18 cellular contexts compared by ENCODE assay signal in the genomic region with DNA sequence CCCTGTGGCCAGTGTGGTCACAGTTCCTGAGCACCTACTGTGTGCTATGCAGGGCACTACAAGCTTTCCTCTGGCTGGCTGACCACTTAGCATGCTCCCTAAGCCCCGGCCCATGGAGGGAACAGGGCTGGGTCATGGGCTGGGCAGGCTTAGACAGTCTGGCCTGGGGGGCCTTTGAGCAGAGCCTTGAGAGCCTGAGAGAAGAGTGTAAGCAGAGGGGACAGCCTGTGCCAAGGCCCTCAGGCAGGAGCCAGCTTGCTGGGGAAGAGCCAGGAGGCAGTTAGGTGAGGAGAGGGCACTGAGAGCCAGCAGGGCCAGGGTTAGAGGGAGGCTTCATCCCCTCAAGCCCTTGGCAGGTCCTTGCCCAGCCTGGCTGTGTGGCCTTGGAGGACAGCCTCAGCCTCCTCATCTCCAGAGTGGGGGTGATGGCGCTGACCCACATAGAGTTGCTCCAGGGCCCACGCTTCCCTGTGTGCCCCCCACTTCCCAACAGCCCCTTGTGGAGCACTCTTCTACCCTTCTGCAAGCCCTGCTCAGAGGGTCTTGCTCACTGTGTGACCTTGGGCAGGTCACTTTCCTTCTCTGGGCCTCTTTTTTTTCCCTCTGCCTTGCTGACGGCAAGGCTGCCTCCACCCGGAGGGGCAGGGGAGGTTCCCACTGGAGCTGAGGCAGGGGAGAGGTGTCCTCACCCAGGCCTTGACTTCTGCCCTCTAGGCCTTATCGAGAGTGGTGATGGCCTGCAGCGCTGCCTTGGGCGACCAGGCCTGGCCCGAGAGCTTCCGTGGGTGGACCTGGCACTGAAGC.
DNase-seq lines count a peak whose midpoint lies in the region; ATAC-seq and TF ChIP-seq lines count a peak whose summit lies in the region.
"Had no signal": no experiment of that assay in that cellular context is flagged by ENCODE, and none has a peak within 500 bp of the region (broad histone marks: within the 10 kb centered on the region; RNA-seq: fewer than 3 reads in every experiment).

No MANE protein-coding gene starts in this region.

- H3K23me2 ChIP-seq in H9 (ENCODE audit: insufficient read length, low read depth, low read length, poor library complexity, severe bottlenecking), result no peaks in the 10 kb centered on the region

- peaks cover 3% of the 10 kb centered on the region for H3K4me1 Mint-ChIP-seq in activated CD4-positive, alpha-beta T cell treated with anti-CD3 and anti-CD28 coated beads, Interleukin-2, amount 10 ng/mL, durations not matched to agents 24 days and 14 days
- H3K4me1 Mint-ChIP-seq in H9 (peaks cover 6 to 12% of the 10 kb centered on the region in 2 experiments; a peak in 3 of 4 replicates), progenitor cell of endocrine pancreas (ENCODE audit: low read depth) (peaks cover 6% of the 10 kb centered on the region)

- H2BK5ac ChIP-seq in H9 (ENCODE audit: insufficient read length, low read length), result no peak overlapping the region

- H3K9ac ChIP-seq in H9 (ENCODE audit: extremely low read depth, insufficient read length, low read length), result no peak overlapping the region

- no peak overlapping the region for H2AK5ac ChIP-seq in H9 (ENCODE audit: insufficient read length, low read length)

- H2BK12ac ChIP-seq in H9 (ENCODE audit: insufficient read length, low read depth, low read length), result no peak overlapping the region

- H4K8ac ChIP-seq in H9 (replicated peaks; ENCODE audit: insufficient read length, low read depth, low read length), result no peak overlapping the region

- H3K23ac ChIP-seq in H9 (ENCODE audit: insufficient read length, low read depth, low read length), result no peak overlapping the region

- no peak overlapping the region for H3K4me3 ChIP-seq in right cardiac atrium (ENCODE audit: low read length)
- H3K4me3 ChIP-seq: GM12878, PC-9, skin epidermis had no signal

- no peak overlapping the region for H2BK20ac ChIP-seq in H9 (ENCODE audit: low read depth, low read length, poor library complexity, severe bottlenecking)

- no peak overlapping the region for H4K91ac ChIP-seq in H9 (ENCODE audit: insufficient read length, low read depth, low read length)

- H3K79me2 ChIP-seq in H9 (ENCODE audit: insufficient read depth, low read length), result no peaks in the 10 kb centered on the region

- H3K27ac ChIP-seq in H9 (ENCODE audit: insufficient read length, low read depth, low read length) (no peak overlapping the region), right cardiac atrium (ENCODE audit: low read length) (no peak overlapping the region)
- H3K27ac ChIP-seq: PC-9, skin epidermis, VCaP had no signal

- H3K27me3 ChIP-seq in H9 (ENCODE audit: insufficient read depth, low read length) (no peaks in the 10 kb centered on the region), right cardiac atrium (ENCODE audit: control insufficient read depth, insufficient read depth) (no peaks in the 10 kb centered on the region)

- ATAC-seq in right cardiac atrium (no peak), HG02642 (IDR thresholded peaks at IDR 0.05; ENCODE audit: poor library complexity, unreplicated experiment) (no peak)
- ATAC-seq: GM12878; stimulated activated memory B cell treated with anti-CD40 and anti-IgM and Interleukin-4, amounts not matched to agents 10 μg/mL and 1 μg/mL and 100 μg/mL, for 72 hours had no signal

- no peak overlapping the region for H3K14ac ChIP-seq in H9 (ENCODE audit: insufficient read depth, low read length)

- no peak overlapping the region for H4K5ac ChIP-seq in H9 (ENCODE audit: insufficient read length, low read depth, low read length)

- no peak overlapping the region for H3T11ph ChIP-seq in H9 (ENCODE audit: low read length)

- H3K56ac ChIP-seq in H9 (ENCODE audit: insufficient read length, low read depth, low read length), result no peak overlapping the region

- H3K4me3 Mint-ChIP-seq in activated CD4-positive, alpha-beta T cell treated with anti-CD3 and anti-CD28 coated beads, Interleukin-2, amount 10 ng/mL, durations not matched to agents 24 days and 14 days, result no peak overlapping the region
- H3K4me3 Mint-ChIP-seq in H9 (no peak overlapping the region), progenitor cell of endocrine pancreas (ENCODE audit: low read depth) (no peak overlapping the region)
- H3K4me3 Mint-ChIP-seq: stimulated activated memory B cell treated with anti-CD40 and anti-IgM and Interleukin-4, amounts not matched to agents 10 μg/mL and 1 μg/mL and 100 μg/mL, for 72 hours had no signal

- no peaks in the 10 kb centered on the region for H3K9me3 Mint-ChIP-seq in activated CD4-positive, alpha-beta T cell treated with anti-CD3 and anti-CD28 coated beads, Interleukin-2, amount 10 ng/mL, durations not matched to agents 24 days and 14 days
- H3K9me3 Mint-ChIP-seq in H9 (peaks cover 8 to 10% of the 10 kb centered on the region in 2 experiments; a peak in 4 of 5 replicates), progenitor cell of endocrine pancreas (ENCODE audit: low read depth) (peaks cover 6% of the 10 kb centered on the region)

- no peak overlapping the region for H3K4me2 ChIP-seq in H9 (ENCODE audit: insufficient read depth, insufficient read length, low read length)
- H3K4me2 ChIP-seq: PC-9 had no signal

- peaks cover 2% of the 10 kb centered on the region for H3K9me3 ChIP-seq in H9 (ENCODE audit: control insufficient read depth, low read depth, low read length)
- H3K9me3 ChIP-seq in right cardiac atrium (ENCODE audit: control insufficient read depth, low read length), result no peaks in the 10 kb centered on the region

- H2AFZ ChIP-seq in H9 (ENCODE audit: low read length), result no peak overlapping the region
- H2AFZ ChIP-seq: PC-9 had no signal

- H2BK120ac ChIP-seq in H9 (ENCODE audit: low read depth, low read length, poor library complexity, severe bottlenecking), result no peak overlapping the region

- H3K4me1 ChIP-seq in H9 (ENCODE audit: insufficient read depth, low read length) (no peaks in the 10 kb centered on the region), right cardiac atrium (ENCODE audit: control insufficient read depth, insufficient read depth, low read length) (no peaks in the 10 kb centered on the region)

- H3K27me3 Mint-ChIP-seq in activated CD4-positive, alpha-beta T cell treated with anti-CD3 and anti-CD28 coated beads, Interleukin-2, amount 10 ng/mL, durations not matched to agents 24 days and 14 days, result no peaks in the 10 kb centered on the region
- no peaks in the 10 kb centered on the region; the same call in 1 of the 2 replicates for H3K27me3 Mint-ChIP-seq in H9 (ENCODE audit: low read depth)
- H3K27me3 Mint-ChIP-seq in progenitor cell of endocrine pancreas, result peaks cover 14% of the 10 kb centered on the region

- no peak overlapping the region for H2BK15ac ChIP-seq in H9 (ENCODE audit: low read depth, low read length)

- TF ChIP-seq CTCF in H9 (conservative IDR thresholded peaks at IDR 0.05) (no peak), progenitor cell of endocrine pancreas (IDR thresholded peaks at IDR 0.05; ENCODE audit: unreplicated experiment) (no peak)

- no CpG with 5 or more reads among the region's 10 CpGs for WGBS in H9 (ENCODE audit: extremely low coverage, insufficient read length, low lambda C conversion rate)
- WGBS in right cardiac atrium, result 91% methylated on average over 10 of the region's 10 CpGs

- H3K36me3 Mint-ChIP-seq in activated CD4-positive, alpha-beta T cell treated with anti-CD3 and anti-CD28 coated beads, Interleukin-2, amount 10 ng/mL, durations not matched to agents 24 days and 14 days (ENCODE audit: low read depth), result no peaks in the 10 kb centered on the region
- H3K36me3 Mint-ChIP-seq in H9 (ENCODE audit: insufficient read depth in 1 of 3, low read depth in 3 of 3), result peaks cover 0 to 1% (median 0%) of the 10 kb centered on the region in 3 experiments; a peak in 3 of 7 replicates
- H3K36me3 Mint-ChIP-seq in progenitor cell of endocrine pancreas (ENCODE audit: insufficient read depth), result no peaks in the 10 kb centered on the region
- H3K36me3 Mint-ChIP-seq: stimulated activated memory B cell treated with anti-CD40 and anti-IgM and Interleukin-4, amounts not matched to agents 10 μg/mL and 1 μg/mL and 100 μg/mL, for 72 hours had no signal

- H3K4ac ChIP-seq in H9 (ENCODE audit: low read depth, low read length), result no peak overlapping the region

- intact Hi-C loops in activated CD4-positive, alpha-beta T cell treated with anti-CD3 and anti-CD28 coated beads, Interleukin-2, amount 10 ng/mL, durations not matched to agents 24 days and 14 days (cut with micrococcal nuclease), result no loop called here
- intact Hi-C loops in right cardiac atrium (cut with DNase I), result loop anchor here (5.0 kb wide), 1 partner anchor 279 kb away; no protein-coding TSS in a partner anchor

- H4K20me1 ChIP-seq in H9 (ENCODE audit: control insufficient read depth, insufficient read depth, insufficient read length), result no peaks in the 10 kb centered on the region

- no peaks in the 10 kb centered on the region for H3K79me1 ChIP-seq in H9 (ENCODE audit: insufficient read depth, low read depth, low read length, poor library complexity, severe bottlenecking)

- peak; percentile 49 for DNase-seq in activated CD4-positive, alpha-beta T cell treated with anti-CD3 and anti-CD28 coated beads, Interleukin-2, amount 10 ng/mL, durations not matched to agents 24 days and 14 days
- DNase-seq in activated CD4-positive, alpha-beta T cell treated with anti-CD3 and anti-CD28 coated beads for 4 hours, result no peak
- DNase-seq in H9 (peak; percentile 24), right cardiac atrium (peak in 2 of 3 donors; percentile 4 to 38), progenitor cell of endocrine pancreas (ENCODE audit: low spot score, unreplicated experiment) (peak; percentile 7), NCI-H1436 treated with DMSO at 0.1 percent for 48 hours (lab: John Stamatoyannopoulos, UW) (no peak)
- no peak for DNase-seq in activated naive CD4-positive, alpha-beta T cell treated with Interleukin-2 at 50 U/mL for 16 hours
- DNase-seq: cerebellar nuclear complex, EL, mesendoderm, MM.1S, NCI-H2029 treated with DMSO at 0.1 percent for 48 hours, PC-9 had no signal

- H3K27ac Mint-ChIP-seq in activated CD4-positive, alpha-beta T cell treated with anti-CD3 and anti-CD28 coated beads, Interleukin-2, amount 10 ng/mL, durations not matched to agents 24 days and 14 days, result no peak overlapping the region
- H3K27ac Mint-ChIP-seq in H9, result no peak overlapping the region
- H3K27ac Mint-ChIP-seq in progenitor cell of endocrine pancreas, result no peak overlapping the region
- H3K27ac Mint-ChIP-seq: stimulated activated memory B cell treated with anti-CD40 and anti-IgM and Interleukin-4, amounts not matched to agents 10 μg/mL and 1 μg/mL and 100 μg/mL, for 72 hours had no signal

- H3K18ac ChIP-seq in H9 (ENCODE audit: insufficient read length, low read depth, low read length), result no peak overlapping the region

Comparison
In these comparisons a context has a peak if more than half of its experiments do, and no peak if none do; other contexts are left out.
1. DNase-seq: peak in activated CD4-positive, alpha-beta T cell treated with anti-CD3 and anti-CD28 coated beads, Interleukin-2, amount 10 ng/mL, durations not matched to agents 24 days and 14 days (single experiment), H9 (single experiment), right cardiac atrium (2 of 3) and progenitor cell of endocrine pancreas (single experiment); none in activated CD4-positive, alpha-beta T cell treated with anti-CD3 and anti-CD28 coated beads for 4 hours (0 of 2), NCI-H1436 treated with DMSO at 0.1 percent for 48 hours (single experiment) and activated naive CD4-positive, alpha-beta T cell treated with Interleukin-2 at 50 U/mL for 16 hours (single experiment).